1 cellular context compared by ENCODE assay signal in the genomic region with DNA sequence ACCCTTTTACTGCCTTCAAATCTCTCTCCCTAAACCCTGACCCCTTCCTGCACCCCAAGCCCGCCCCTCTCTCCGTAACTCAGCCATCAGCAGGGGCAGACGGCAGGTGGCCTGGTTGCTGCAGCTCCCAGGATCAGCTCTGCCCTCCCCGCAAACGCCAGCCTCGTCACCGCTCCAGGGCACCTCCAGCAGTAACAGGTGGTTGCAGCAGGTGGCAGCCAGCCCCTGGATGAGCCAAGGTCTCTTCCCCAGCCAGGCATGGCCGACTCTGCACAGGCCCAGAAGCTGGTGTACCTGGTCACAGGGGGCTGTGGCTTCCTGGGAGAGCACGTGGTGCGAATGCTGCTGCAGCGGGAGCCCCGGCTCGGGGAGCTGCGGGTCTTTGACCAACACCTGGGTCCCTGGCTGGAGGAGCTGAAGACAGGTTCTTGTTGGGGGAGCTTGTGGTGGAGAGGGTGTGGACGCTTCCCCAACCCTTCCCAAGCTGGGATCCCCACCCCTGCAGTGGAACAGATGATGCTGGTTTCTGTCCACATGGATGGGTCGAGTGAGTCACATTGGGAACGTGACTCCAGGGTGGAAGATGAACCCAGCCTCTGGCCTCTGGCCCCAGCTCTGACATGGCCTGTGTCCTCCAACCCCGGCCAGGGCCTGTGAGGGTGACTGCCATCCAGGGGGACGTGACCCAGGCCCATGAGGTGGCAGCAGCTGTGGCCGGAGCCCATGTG.
A peak's percentile ranks its signal among the peaks of the same experiment; 100 is the strongest.
TF ChIP-seq lines count a peak whose summit lies in the region.

No MANE protein-coding gene starts in this region.

TF ChIP-seq in HepG2, 621 proteins besides CTCF, POLR2A, EP300 and RAD21 (continued from another document and continues in another):
- TF ChIP-seq, protein P1, sequence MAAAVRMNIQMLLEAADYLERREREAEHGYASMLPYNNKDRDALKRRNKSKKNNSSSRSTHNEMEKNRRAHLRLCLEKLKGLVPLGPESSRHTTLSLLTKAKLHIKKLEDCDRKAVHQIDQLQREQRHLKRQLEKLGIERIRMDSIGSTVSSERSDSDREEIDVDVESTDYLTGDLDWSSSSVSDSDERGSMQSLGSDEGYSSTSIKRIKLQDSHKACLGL (CRISPR knock-in tag; IDR thresholded peaks at IDR 0.05), result peak; percentile 42; the same call in 1 of the 2 replicates
- TF ChIP-seq ZNF605 (CRISPR knock-in tag; IDR thresholded peaks at IDR 0.05), result peak; percentile 63
- peak; percentile 86 for TF ChIP-seq TMF1 (CRISPR knock-in tag; IDR thresholded peaks at IDR 0.05; ENCODE audit: low read depth)
- peak; percentile 83; the same call in 1 of the 2 replicates for TF ChIP-seq ZNF350 (CRISPR knock-in tag; IDR thresholded peaks at IDR 0.05; ENCODE audit: borderline replicate concordance, low read depth)
- TF ChIP-seq SPEN (CRISPR knock-in tag; IDR thresholded peaks at IDR 0.05; ENCODE audit: low read depth), result peak; percentile 85
- 0 out of 2 replicates have a peak, but pooled peaks have one; percentile 62 for TF ChIP-seq ZSCAN31 (CRISPR knock-in tag; IDR thresholded peaks at IDR 0.05; ENCODE audit: low read depth)
- TF ChIP-seq KLF15 (CRISPR knock-in tag; IDR thresholded peaks at IDR 0.05; ENCODE audit: borderline replicate concordance), result peak; percentile 68; the same call in 1 of the 2 replicates
- no peak for TF ChIP-seq ZNF496 (CRISPR knock-in tag; IDR thresholded peaks at IDR 0.05; ENCODE audit: insufficient replicate concordance)
- peak; percentile 68 for TF ChIP-seq MED8 (CRISPR knock-in tag; IDR thresholded peaks at IDR 0.05; ENCODE audit: insufficient replicate concordance)
- peak; percentile 77; the same call in 1 of the 2 replicates for TF ChIP-seq ZNF543 (CRISPR knock-in tag; IDR thresholded peaks at IDR 0.05)
- no peak for TF ChIP-seq PHB2 (IDR thresholded peaks at IDR 0.05; ENCODE audit: partially characterized antibody)
- 0 out of 2 replicates have a peak, but pooled peaks have one; percentile 93 for TF ChIP-seq GLI4 (CRISPR knock-in tag; IDR thresholded peaks at IDR 0.05; ENCODE audit: borderline replicate concordance)
- TF ChIP-seq ZNF3 (CRISPR knock-in tag; IDR thresholded peaks at IDR 0.05), result no peak
- peak; percentile 60; the same call in 1 of the 2 replicates for TF ChIP-seq NRL (CRISPR knock-in tag; IDR thresholded peaks at IDR 0.05; ENCODE audit: borderline replicate concordance)
- 0 out of 2 replicates have a peak, but pooled peaks have one; percentile 71 for TF ChIP-seq CHCHD3 (CRISPR knock-in tag; IDR thresholded peaks at IDR 0.05)
- TF ChIP-seq, protein P2, sequence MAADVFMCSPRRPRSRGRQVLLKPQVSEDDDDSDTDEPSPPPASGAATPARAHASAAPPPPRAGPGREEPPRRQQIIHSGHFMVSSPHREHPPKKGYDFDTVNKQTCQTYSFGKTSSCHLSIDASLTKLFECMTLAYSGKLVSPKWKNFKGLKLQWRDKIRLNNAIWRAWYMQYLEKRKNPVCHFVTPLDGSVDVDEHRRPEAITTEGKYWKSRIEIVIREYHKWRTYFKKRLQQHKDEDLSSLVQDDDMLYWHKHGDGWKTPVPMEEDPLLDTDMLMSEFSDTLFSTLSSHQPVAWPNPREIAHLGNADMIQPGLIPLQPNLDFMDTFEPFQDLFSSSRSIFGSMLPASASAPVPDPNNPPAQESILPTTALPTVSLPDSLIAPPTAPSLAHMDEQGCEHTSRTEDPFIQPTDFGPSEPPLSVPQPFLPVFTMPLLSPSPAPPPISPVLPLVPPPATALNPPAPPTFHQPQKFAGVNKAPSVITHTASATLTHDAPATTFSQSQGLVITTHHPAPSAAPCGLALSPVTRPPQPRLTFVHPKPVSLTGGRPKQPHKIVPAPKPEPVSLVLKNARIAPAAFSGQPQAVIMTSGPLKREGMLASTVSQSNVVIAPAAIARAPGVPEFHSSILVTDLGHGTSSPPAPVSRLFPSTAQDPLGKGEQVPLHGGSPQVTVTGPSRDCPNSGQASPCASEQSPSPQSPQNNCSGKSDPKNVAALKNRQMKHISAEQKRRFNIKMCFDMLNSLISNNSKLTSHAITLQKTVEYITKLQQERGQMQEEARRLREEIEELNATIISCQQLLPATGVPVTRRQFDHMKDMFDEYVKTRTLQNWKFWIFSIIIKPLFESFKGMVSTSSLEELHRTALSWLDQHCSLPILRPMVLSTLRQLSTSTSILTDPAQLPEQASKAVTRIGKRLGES (CRISPR knock-in tag; IDR thresholded peaks at IDR 0.05; ENCODE audit: borderline replicate concordance), result no peak
- no peak for TF ChIP-seq ZNF10 (CRISPR knock-in tag; IDR thresholded peaks at IDR 0.05; ENCODE audit: borderline replicate concordance, low read depth)
- TF ChIP-seq NFATC3 (CRISPR knock-in tag; IDR thresholded peaks at IDR 0.05), result peak; percentile 71; the same call in 1 of the 2 replicates
- TF ChIP-seq, protein P3, sequence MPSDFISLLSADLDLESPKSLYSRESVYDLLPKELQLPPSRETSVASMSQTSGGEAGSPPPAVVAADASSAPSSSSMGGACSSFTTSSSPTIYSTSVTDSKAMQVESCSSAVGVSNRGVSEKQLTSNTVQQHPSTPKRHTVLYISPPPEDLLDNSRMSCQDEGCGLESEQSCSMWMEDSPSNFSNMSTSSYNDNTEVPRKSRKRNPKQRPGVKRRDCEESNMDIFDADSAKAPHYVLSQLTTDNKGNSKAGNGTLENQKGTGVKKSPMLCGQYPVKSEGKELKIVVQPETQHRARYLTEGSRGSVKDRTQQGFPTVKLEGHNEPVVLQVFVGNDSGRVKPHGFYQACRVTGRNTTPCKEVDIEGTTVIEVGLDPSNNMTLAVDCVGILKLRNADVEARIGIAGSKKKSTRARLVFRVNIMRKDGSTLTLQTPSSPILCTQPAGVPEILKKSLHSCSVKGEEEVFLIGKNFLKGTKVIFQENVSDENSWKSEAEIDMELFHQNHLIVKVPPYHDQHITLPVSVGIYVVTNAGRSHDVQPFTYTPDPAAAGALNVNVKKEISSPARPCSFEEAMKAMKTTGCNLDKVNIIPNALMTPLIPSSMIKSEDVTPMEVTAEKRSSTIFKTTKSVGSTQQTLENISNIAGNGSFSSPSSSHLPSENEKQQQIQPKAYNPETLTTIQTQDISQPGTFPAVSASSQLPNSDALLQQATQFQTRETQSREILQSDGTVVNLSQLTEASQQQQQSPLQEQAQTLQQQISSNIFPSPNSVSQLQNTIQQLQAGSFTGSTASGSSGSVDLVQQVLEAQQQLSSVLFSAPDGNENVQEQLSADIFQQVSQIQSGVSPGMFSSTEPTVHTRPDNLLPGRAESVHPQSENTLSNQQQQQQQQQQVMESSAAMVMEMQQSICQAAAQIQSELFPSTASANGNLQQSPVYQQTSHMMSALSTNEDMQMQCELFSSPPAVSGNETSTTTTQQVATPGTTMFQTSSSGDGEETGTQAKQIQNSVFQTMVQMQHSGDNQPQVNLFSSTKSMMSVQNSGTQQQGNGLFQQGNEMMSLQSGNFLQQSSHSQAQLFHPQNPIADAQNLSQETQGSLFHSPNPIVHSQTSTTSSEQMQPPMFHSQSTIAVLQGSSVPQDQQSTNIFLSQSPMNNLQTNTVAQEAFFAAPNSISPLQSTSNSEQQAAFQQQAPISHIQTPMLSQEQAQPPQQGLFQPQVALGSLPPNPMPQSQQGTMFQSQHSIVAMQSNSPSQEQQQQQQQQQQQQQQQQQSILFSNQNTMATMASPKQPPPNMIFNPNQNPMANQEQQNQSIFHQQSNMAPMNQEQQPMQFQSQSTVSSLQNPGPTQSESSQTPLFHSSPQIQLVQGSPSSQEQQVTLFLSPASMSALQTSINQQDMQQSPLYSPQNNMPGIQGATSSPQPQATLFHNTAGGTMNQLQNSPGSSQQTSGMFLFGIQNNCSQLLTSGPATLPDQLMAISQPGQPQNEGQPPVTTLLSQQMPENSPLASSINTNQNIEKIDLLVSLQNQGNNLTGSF (CRISPR knock-in tag; IDR thresholded peaks at IDR 0.05), result peak; percentile 61; the same call in 1 of the 2 replicates
- peak; percentile 91; the same call in 1 of the 2 replicates for TF ChIP-seq TOPORS (CRISPR knock-in tag; IDR thresholded peaks at IDR 0.05)
- no peak for TF ChIP-seq MYNN (CRISPR knock-in tag; IDR thresholded peaks at IDR 0.05; ENCODE audit: low read depth)
- peak; percentile 82 for TF ChIP-seq ZSCAN29 (CRISPR knock-in tag; conservative IDR thresholded peaks at IDR 0.05)
- TF ChIP-seq ZBTB38 (CRISPR knock-in tag; IDR thresholded peaks at IDR 0.05), result peak; percentile 35
- TF ChIP-seq NFE2 (CRISPR knock-in tag; IDR thresholded peaks at IDR 0.05), result no peak
- TF ChIP-seq, protein P4, sequence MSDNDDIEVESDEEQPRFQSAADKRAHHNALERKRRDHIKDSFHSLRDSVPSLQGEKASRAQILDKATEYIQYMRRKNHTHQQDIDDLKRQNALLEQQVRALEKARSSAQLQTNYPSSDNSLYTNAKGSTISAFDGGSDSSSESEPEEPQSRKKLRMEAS (IDR thresholded peaks at IDR 0.05), result peak; percentile 87
- TF ChIP-seq, protein P5, sequence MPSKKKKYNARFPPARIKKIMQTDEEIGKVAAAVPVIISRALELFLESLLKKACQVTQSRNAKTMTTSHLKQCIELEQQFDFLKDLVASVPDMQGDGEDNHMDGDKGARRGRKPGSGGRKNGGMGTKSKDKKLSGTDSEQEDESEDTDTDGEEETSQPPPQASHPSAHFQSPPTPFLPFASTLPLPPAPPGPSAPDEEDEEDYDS (CRISPR knock-in tag; IDR thresholded peaks at IDR 0.05), result peak; percentile 42; the same call in 1 of the 2 replicates
- TF ChIP-seq ZNF737 (CRISPR knock-in tag; IDR thresholded peaks at IDR 0.05; ENCODE audit: borderline replicate concordance), result peak; percentile 52; the same call in 1 of the 2 replicates
- TF ChIP-seq, protein P6, sequence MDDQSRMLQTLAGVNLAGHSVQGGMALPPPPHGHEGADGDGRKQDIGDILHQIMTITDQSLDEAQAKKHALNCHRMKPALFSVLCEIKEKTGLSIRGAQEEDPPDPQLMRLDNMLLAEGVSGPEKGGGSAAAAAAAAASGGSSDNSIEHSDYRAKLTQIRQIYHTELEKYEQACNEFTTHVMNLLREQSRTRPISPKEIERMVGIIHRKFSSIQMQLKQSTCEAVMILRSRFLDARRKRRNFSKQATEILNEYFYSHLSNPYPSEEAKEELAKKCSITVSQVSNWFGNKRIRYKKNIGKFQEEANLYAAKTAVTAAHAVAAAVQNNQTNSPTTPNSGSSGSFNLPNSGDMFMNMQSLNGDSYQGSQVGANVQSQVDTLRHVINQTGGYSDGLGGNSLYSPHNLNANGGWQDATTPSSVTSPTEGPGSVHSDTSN (CRISPR knock-in tag; IDR thresholded peaks at IDR 0.05; ENCODE audit: borderline replicate concordance), result 0 out of 2 replicates have a peak, but pooled peaks have one; percentile 53
- TF ChIP-seq ZNF24 (IDR thresholded peaks at IDR 0.05), result no peak
- no peak for TF ChIP-seq MBD4 (IDR thresholded peaks at IDR 0.05; ENCODE audit: borderline replicate concordance, low read length)
- no peak for TF ChIP-seq ZNF768 (CRISPR knock-in tag; IDR thresholded peaks at IDR 0.05)
- TF ChIP-seq, protein P7, sequence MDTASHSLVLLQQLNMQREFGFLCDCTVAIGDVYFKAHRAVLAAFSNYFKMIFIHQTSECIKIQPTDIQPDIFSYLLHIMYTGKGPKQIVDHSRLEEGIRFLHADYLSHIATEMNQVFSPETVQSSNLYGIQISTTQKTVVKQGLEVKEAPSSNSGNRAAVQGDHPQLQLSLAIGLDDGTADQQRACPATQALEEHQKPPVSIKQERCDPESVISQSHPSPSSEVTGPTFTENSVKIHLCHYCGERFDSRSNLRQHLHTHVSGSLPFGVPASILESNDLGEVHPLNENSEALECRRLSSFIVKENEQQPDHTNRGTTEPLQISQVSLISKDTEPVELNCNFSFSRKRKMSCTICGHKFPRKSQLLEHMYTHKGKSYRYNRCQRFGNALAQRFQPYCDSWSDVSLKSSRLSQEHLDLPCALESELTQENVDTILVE (CRISPR knock-in tag; IDR thresholded peaks at IDR 0.05), result 0 out of 2 replicates have a peak, but pooled peaks have one; percentile 12
- 0 out of 2 replicates have a peak, but pooled peaks have one; percentile 12 for TF ChIP-seq SIN3A (IDR thresholded peaks at IDR 0.05; ENCODE audit: borderline replicate concordance, low read depth, low read length)
- TF ChIP-seq, protein P8, sequence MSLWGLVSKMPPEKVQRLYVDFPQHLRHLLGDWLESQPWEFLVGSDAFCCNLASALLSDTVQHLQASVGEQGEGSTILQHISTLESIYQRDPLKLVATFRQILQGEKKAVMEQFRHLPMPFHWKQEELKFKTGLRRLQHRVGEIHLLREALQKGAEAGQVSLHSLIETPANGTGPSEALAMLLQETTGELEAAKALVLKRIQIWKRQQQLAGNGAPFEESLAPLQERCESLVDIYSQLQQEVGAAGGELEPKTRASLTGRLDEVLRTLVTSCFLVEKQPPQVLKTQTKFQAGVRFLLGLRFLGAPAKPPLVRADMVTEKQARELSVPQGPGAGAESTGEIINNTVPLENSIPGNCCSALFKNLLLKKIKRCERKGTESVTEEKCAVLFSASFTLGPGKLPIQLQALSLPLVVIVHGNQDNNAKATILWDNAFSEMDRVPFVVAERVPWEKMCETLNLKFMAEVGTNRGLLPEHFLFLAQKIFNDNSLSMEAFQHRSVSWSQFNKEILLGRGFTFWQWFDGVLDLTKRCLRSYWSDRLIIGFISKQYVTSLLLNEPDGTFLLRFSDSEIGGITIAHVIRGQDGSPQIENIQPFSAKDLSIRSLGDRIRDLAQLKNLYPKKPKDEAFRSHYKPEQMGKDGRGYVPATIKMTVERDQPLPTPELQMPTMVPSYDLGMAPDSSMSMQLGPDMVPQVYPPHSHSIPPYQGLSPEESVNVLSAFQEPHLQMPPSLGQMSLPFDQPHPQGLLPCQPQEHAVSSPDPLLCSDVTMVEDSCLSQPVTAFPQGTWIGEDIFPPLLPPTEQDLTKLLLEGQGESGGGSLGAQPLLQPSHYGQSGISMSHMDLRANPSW (CRISPR knock-in tag; IDR thresholded peaks at IDR 0.05; ENCODE audit: borderline replicate concordance), result peak; percentile 14; the same call in 1 of the 2 replicates
- TF ChIP-seq, protein P9, sequence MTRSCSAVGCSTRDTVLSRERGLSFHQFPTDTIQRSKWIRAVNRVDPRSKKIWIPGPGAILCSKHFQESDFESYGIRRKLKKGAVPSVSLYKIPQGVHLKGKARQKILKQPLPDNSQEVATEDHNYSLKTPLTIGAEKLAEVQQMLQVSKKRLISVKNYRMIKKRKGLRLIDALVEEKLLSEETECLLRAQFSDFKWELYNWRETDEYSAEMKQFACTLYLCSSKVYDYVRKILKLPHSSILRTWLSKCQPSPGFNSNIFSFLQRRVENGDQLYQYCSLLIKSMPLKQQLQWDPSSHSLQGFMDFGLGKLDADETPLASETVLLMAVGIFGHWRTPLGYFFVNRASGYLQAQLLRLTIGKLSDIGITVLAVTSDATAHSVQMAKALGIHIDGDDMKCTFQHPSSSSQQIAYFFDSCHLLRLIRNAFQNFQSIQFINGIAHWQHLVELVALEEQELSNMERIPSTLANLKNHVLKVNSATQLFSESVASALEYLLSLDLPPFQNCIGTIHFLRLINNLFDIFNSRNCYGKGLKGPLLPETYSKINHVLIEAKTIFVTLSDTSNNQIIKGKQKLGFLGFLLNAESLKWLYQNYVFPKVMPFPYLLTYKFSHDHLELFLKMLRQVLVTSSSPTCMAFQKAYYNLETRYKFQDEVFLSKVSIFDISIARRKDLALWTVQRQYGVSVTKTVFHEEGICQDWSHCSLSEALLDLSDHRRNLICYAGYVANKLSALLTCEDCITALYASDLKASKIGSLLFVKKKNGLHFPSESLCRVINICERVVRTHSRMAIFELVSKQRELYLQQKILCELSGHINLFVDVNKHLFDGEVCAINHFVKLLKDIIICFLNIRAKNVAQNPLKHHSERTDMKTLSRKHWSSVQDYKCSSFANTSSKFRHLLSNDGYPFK (CRISPR knock-in tag; IDR thresholded peaks at IDR 0.05; ENCODE audit: borderline replicate concordance), result peak; percentile 91; the same call in 1 of the 2 replicates
- TF ChIP-seq JUN (CRISPR knock-in tag; IDR thresholded peaks at IDR 0.05), result peak; percentile 67; the same call in 1 of the 2 replicates
